Comparison of ENCODE assay signal across 9 cellular contexts in genomic region chr2:68940369-68940768, GRCh38. TPM values are rescaled to one million over a fixed set of nuclear protein-coding genes. Genes with fewer than 3 reads are reported as not detected.
"Had no signal": no experiment of that assay in that cellular context is flagged by ENCODE, and none has a peak within 500 bp of the region (broad histone marks: within the 10 kb centered on the region; RNA-seq: fewer than 3 reads in every experiment).

No MANE protein-coding gene starts in this region.

- H3K27ac Mint-ChIP-seq: HFFc6, IgD-negative memory B cell had no signal

- ATAC-seq: HCT116, HepG2 had no signal

- H3K4me3 Mint-ChIP-seq: HFFc6, IgD-negative memory B cell had no signal

- H3K36me3 Mint-ChIP-seq: IgD-negative memory B cell had no signal

- DNase-seq: GM23248, GOT3, H7, HFFc6 had no signal

RNA-seq across cellular contexts. Expression of gene GKN2, which starts 12.3 kb away (rescaled TPM):
- total RNA-seq: GM23248, H4, H7, HepG2, HFFc6, HT1080 had no signal

RNA-seq across cellular contexts. Expression of gene GKN1, which starts 34.1 kb away (rescaled TPM):
- total RNA-seq: GM23248, H4, H7, HepG2, HFFc6, HT1080 had no signal
